14 cellular contexts compared by ENCODE assay signal in the genomic region with DNA sequence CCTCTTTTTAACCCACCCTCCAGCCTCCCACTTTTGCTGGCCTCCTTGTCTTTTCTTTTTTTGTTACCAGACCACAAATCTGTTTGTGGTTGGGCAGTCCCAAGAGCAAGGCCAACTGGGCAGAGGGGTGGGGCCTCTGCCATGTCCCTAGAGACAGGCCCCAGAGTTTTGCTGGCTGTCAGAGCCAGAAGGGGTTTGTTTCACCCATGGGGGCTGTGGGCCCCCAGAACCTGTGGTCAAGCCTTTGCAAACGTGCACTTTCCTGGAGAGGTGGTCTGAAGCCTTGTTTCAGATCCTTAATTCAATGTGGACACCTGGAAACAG. TPM values are rescaled to one million over a fixed set of nuclear protein-coding genes. Genes with fewer than 3 reads are reported as not detected.
DNase-seq lines count a peak whose midpoint lies in the region; ATAC-seq, FAIRE-seq and TF ChIP-seq lines count a peak whose summit lies in the region.
"Had no signal": no experiment of that assay in that cellular context is flagged by ENCODE, and none has a peak within 500 bp of the region (broad histone marks: within the 10 kb centered on the region; RNA-seq: fewer than 3 reads in every experiment).

No MANE protein-coding gene starts in this region.

- H3K79me1 ChIP-seq in neuronal stem cell (ENCODE audit: low read depth, low read length) = peaks cover 41% of the 10 kb centered on the region

- no peak for TF ChIP-seq EP300 in HepG2 (IDR thresholded peaks at IDR 0.05; ENCODE audit: low read depth in 2 of 2, low read length in 2 of 2)
- no peak for TF ChIP-seq EP300 in HepG2 (CRISPR knock-in tag; IDR thresholded peaks at IDR 0.05; ENCODE audit: borderline replicate concordance)

- H4K20me1 ChIP-seq in HepG2 (ENCODE audit: insufficient read depth, low read length) = peaks cover 99% of the 10 kb centered on the region
- H4K20me1 ChIP-seq in osteoblast (ENCODE audit: insufficient read depth, low read length) = peaks cover 84% of the 10 kb centered on the region

- 44% methylated on average over 1 of the region's 1 CpG for WGBS in HepG2 (ENCODE audit: low lambda C conversion rate)
- 67% methylated on average over 1 of the region's 1 CpG for WGBS in right lobe of liver (ENCODE audit: insufficient coverage, low coverage, low lambda C conversion rate, missing lambda C conversion rate)
- WGBS in endodermal cell (ENCODE audit: insufficient coverage in 1 of 2, insufficient read length in 1 of 2), 2 experiments = 87 to 100% methylated on average over 1 of the region's 1 CpG
- WGBS in neuronal stem cell (ENCODE audit: extremely low coverage in 2 of 2, insufficient read length in 2 of 2, insufficient replicate concordance in 1 of 2), 2 donors = no CpG with 5 or more reads among the region's 1 CpG

- H3K36me3 ChIP-seq in HepG2 (replicated peaks in 1 of 2; ENCODE audit: control insufficient read depth in 1 of 2, insufficient read depth in 2 of 2, low read length in 2 of 2) (peaks cover 0 to 14% of the 10 kb centered on the region in 2 experiments; a peak in 3 of 5 replicates), right lobe of liver (no peaks in the 10 kb centered on the region), endodermal cell (ENCODE audit: control insufficient read depth, insufficient read depth, low read length) (no peaks in the 10 kb centered on the region), osteoblast (ENCODE audit: insufficient read depth, low read length) (peaks cover 4% of the 10 kb centered on the region), neuronal stem cell (replicated peaks in 1 of 2; ENCODE audit: control insufficient read depth in 2 of 2, insufficient read depth in 2 of 2, low read length in 2 of 2) (peaks cover 2 to 18% of the 10 kb centered on the region in 2 donors)
- H3K36me3 ChIP-seq: thoracic aorta had no signal

- H3K9ac ChIP-seq in HepG2 (ENCODE audit: insufficient read depth, low read depth, low read length) (peak overlapping the region; percentile 22; the same call in 1 of the 2 replicates), endodermal cell (ENCODE audit: extremely low read depth, low read length, poor library complexity, severe bottlenecking) (no peak overlapping the region), neuronal stem cell (ENCODE audit: low read depth, low read length, poor library complexity) (no peak overlapping the region)

- no peak overlapping the region for H3K14ac ChIP-seq in neuronal stem cell (ENCODE audit: low read length)

- no peaks in the 10 kb centered on the region for H3K27me3 Mint-ChIP-seq in endodermal cell (ENCODE audit: insufficient read depth)
- H3K27me3 Mint-ChIP-seq: activated naive CD8-positive, alpha-beta T cell treated with anti-CD3 and anti-CD28 coated beads, Interleukin-2, amount 50 U/mL, for 24 hours had no signal

- no peak for TF ChIP-seq RAD21 in HepG2 (CRISPR knock-in tag; IDR thresholded peaks at IDR 0.05)

- H3K4me2 ChIP-seq in HepG2 (ENCODE audit: low read depth, low read length) = peak overlapping the region; percentile 33; the same call in 1 of the 2 replicates
- peak overlapping the region; percentile 54 for H3K4me2 ChIP-seq in osteoblast (ENCODE audit: insufficient read depth, low read length)
- no peak overlapping the region for H3K4me2 ChIP-seq in neuronal stem cell (ENCODE audit: insufficient read depth, low read length, poor library complexity, severe bottlenecking)

- H2BK15ac ChIP-seq in neuronal stem cell (ENCODE audit: low read length) = no peak overlapping the region

- H3K9me3 ChIP-seq in HepG2 (ENCODE audit: low read length) (no peaks in the 10 kb centered on the region), right lobe of liver (no peaks in the 10 kb centered on the region), endodermal cell (ENCODE audit: control insufficient read depth, low read length) (no peaks in the 10 kb centered on the region), osteoblast (ENCODE audit: low read depth, low read length) (no peaks in the 10 kb centered on the region), neuronal stem cell (replicated peaks in 1 of 2; ENCODE audit: control insufficient read depth in 2 of 2, insufficient read depth in 1 of 2, low read depth in 1 of 2, low read length in 2 of 2) (no peaks in the 10 kb centered on the region)
- H3K9me3 ChIP-seq: thoracic aorta had no signal

- no peak overlapping the region for H4K8ac ChIP-seq in neuronal stem cell (ENCODE audit: low read depth, low read length)

- peaks cover 74% of the 10 kb centered on the region for H3K4me1 Mint-ChIP-seq in endodermal cell

- POLR2A ChIA-PET in HepG2 (lab: Yijun Ruan, JAX) = interaction anchor here (0.7 to 1.2 kb wide), 2 partner anchors 15 to 19 kb away, joined by 4 read pairs; no protein-coding TSS in a partner anchor

- no peak for FAIRE-seq in HepG2 (lab: Jason Lieb, UNC)
- FAIRE-seq: RCC 7860 had no signal

- no peak overlapping the region for H2AK5ac ChIP-seq in neuronal stem cell (ENCODE audit: low read depth, low read length)

- H3K27ac Mint-ChIP-seq in endodermal cell = peak overlapping the region; percentile 84
- H3K27ac Mint-ChIP-seq: activated naive CD8-positive, alpha-beta T cell treated with anti-CD3 and anti-CD28 coated beads, Interleukin-2, amount 50 U/mL, for 24 hours had no signal

- CTCF ChIA-PET in HepG2 (lab: Yijun Ruan, JAX; ENCODE audit: low intra/inter-chr PET ratio, low total read pairs) = no interaction called here

- TF ChIP-seq CTCF in HepG2 (CRISPR knock-in tag; IDR thresholded peaks at IDR 0.05) (no peak), right lobe of liver (IDR thresholded peaks at IDR 0.05) (no peak), endodermal cell (conservative IDR thresholded peaks at IDR 0.05) (no peak), osteoblast (IDR thresholded peaks at IDR 0.05; ENCODE audit: extremely low read depth, low read depth, low read length) (no peak)

- no peak overlapping the region for H3K4me3 ChIP-seq in HepG2 (replicated peaks in 1 of 3; ENCODE audit: insufficient read depth in 1 of 3, low read depth in 2 of 3, low read length in 3 of 3)
- no peak overlapping the region for H3K4me3 ChIP-seq in right lobe of liver
- no peak overlapping the region for H3K4me3 ChIP-seq in endodermal cell (ENCODE audit: low read length)
- peak overlapping the region; percentile 5 for H3K4me3 ChIP-seq in osteoblast (ENCODE audit: insufficient read depth, low read length)
- no peak overlapping the region for H3K4me3 ChIP-seq in neuronal stem cell (ENCODE audit: low read length in 2 of 2)
- H3K4me3 ChIP-seq: thoracic aorta had no signal

- H3K23ac ChIP-seq in neuronal stem cell (ENCODE audit: low read depth, low read length, poor library complexity) = no peak overlapping the region

- H2BK12ac ChIP-seq in neuronal stem cell (ENCODE audit: low read length) = no peak overlapping the region

- H2BK5ac ChIP-seq in neuronal stem cell (ENCODE audit: low read length) = no peak overlapping the region

- DNase-seq in HepG2 (ENCODE audit: low spot score) = no peak
- no peak for DNase-seq in right lobe of liver
- no peak for DNase-seq in endodermal cell
- DNase-seq in osteoblast (ENCODE audit: insufficient read length, low spot score, missing footprints) = peak; percentile 64
- no peak for DNase-seq in GM19240 (ENCODE audit: insufficient read length, low spot score)
- no peak for DNase-seq in neuronal stem cell (ENCODE audit: low spot score)
- no peak for DNase-seq in OCI-M2 (lab: John Stamatoyannopoulos, UW; ENCODE audit: unreplicated experiment)
- DNase-seq in stimulated activated CD4-positive, alpha-beta T cell treated with anti-CD3 and anti-CD28 coated beads, Interleukin-1b, Interleukin-23, amount 100 ng/mL, for 48 hours = no peak
- DNase-seq: ACHN; activated naive CD8-positive, alpha-beta T cell treated with anti-CD3 and anti-CD28 coated beads, Interleukin-2, amount 50 U/mL, for 24 hours; NCI-H345; retina had no signal

- in situ Hi-C loops in HepG2 (cut with HindIII; ENCODE audit: extremely low pct_ligation_motif_present, low pct_unique_long_range_greater_than_20kb) = loop anchor here (25.0 kb wide), 1 partner anchor 108 kb away; no protein-coding TSS in a partner anchor

- H2AFZ ChIP-seq in HepG2 (ENCODE audit: low read length) (no peak overlapping the region), osteoblast (ENCODE audit: low read length) (no peak overlapping the region), neuronal stem cell (ENCODE audit: low read length) (no peak overlapping the region)

- TF ChIP-seq POLR2A in HepG2 (IDR thresholded peaks at IDR 0.05; ENCODE audit: insufficient read depth in 1 of 2, low read depth in 2 of 2, low read length in 2 of 2) = no peak
- no peak for TF ChIP-seq POLR2A in right lobe of liver (IDR thresholded peaks at IDR 0.05)

- BruUV-seq in HepG2 (replicated peaks; lab: Mats Ljungman, UMichigan) = no TSS peak

- intact Hi-C loops in HepG2 (cut with micrococcal nuclease; ENCODE audit: unreplicated experiment) (no loop called here), right lobe of liver (cut with DNase I) (no loop called here)

- no peak overlapping the region for H3K18ac ChIP-seq in neuronal stem cell (ENCODE audit: low read length)

- no peak overlapping the region for H3K4me3 Mint-ChIP-seq in endodermal cell
- H3K4me3 Mint-ChIP-seq: activated naive CD8-positive, alpha-beta T cell treated with anti-CD3 and anti-CD28 coated beads, Interleukin-2, amount 50 U/mL, for 24 hours had no signal

- H3K4me1 ChIP-seq in HepG2 (ENCODE audit: insufficient read depth, low read length) (peaks cover 100% of the 10 kb centered on the region), right lobe of liver (peaks cover 0 to 76% (median 37%) of the 10 kb centered on the region in 4 donors), endodermal cell (ENCODE audit: control insufficient read depth, insufficient read depth, low read length) (peaks cover 29% of the 10 kb centered on the region), osteoblast (ENCODE audit: insufficient read depth, low read length) (peaks cover 91% of the 10 kb centered on the region), neuronal stem cell (ENCODE audit: control insufficient read depth in 2 of 2, insufficient read depth in 1 of 2, low read depth in 1 of 2, low read length in 2 of 2) (peaks cover 43% of the 10 kb centered on the region in 2 donors)

- H3K9me3 Mint-ChIP-seq in endodermal cell = no peaks in the 10 kb centered on the region
- H3K9me3 Mint-ChIP-seq: activated naive CD8-positive, alpha-beta T cell treated with anti-CD3 and anti-CD28 coated beads, Interleukin-2, amount 50 U/mL, for 24 hours had no signal

- H2BK120ac ChIP-seq in neuronal stem cell (ENCODE audit: low read depth, low read length) = no peak overlapping the region

- H3K27ac ChIP-seq in HepG2 (ENCODE audit: extremely low read length, insufficient read depth, low read length) = peak overlapping the region; percentile 52
- no peak overlapping the region for H3K27ac ChIP-seq in right lobe of liver
- no peak overlapping the region for H3K27ac ChIP-seq in endodermal cell (ENCODE audit: low read depth, low read length)
- H3K27ac ChIP-seq in osteoblast (ENCODE audit: low read depth, low read length) = peak overlapping the region; percentile 95
- no peak overlapping the region for H3K27ac ChIP-seq in neuronal stem cell (replicated peaks; ENCODE audit: low read length)

- peaks cover 99% of the 10 kb centered on the region for H3K79me2 ChIP-seq in HepG2 (ENCODE audit: insufficient read depth, low read length)
- peaks cover 100% of the 10 kb centered on the region for H3K79me2 ChIP-seq in osteoblast (ENCODE audit: insufficient read depth, low read length)

- H3K27me3 ChIP-seq in HepG2 (ENCODE audit: control insufficient read depth in 1 of 2, insufficient read depth in 2 of 2, low read length in 2 of 2) (no peaks in the 10 kb centered on the region), right lobe of liver (no peaks in the 10 kb centered on the region), endodermal cell (ENCODE audit: control insufficient read depth, insufficient read depth, low read length, poor library complexity, severe bottlenecking) (no peaks in the 10 kb centered on the region), osteoblast (ENCODE audit: insufficient read depth, low read length) (no peaks in the 10 kb centered on the region), neuronal stem cell (ENCODE audit: control insufficient read depth in 3 of 3, insufficient read depth in 3 of 3, low read depth in 1 of 3, low read length in 3 of 3) (no peaks in the 10 kb centered on the region)

- H4K91ac ChIP-seq in neuronal stem cell (ENCODE audit: low read depth, low read length, poor library complexity) = no peak overlapping the region

- H3K4ac ChIP-seq in neuronal stem cell (ENCODE audit: low read length) = no peak overlapping the region

- H3K36me3 Mint-ChIP-seq in endodermal cell (ENCODE audit: low read depth) = no peaks in the 10 kb centered on the region

- ATAC-seq in HepG2 = no peak
- ATAC-seq in right lobe of liver = no peak
- ATAC-seq: activated naive CD8-positive, alpha-beta T cell treated with anti-CD3 and anti-CD28 coated beads, Interleukin-2, amount 50 U/mL, for 24 hours had no signal

RNA-seq across cellular contexts. Expression of a gene that starts 10.3 kb away (rescaled TPM):
- total RNA-seq in HepG2 (2016; rRNA removed; fragmentation: Illumina TruSeq; extraction: Trizol) = 5.3 and 11.0 TPM in 2 replicates
- 2.3 and 2.6 TPM in 2 replicates for total RNA-seq in HepG2 (2016; cell fraction: cytosol; rRNA removed; fragmentation: Illumina TruSeq; extraction: Trizol; ENCODE audit: low read depth)
- total RNA-seq in HepG2 (2016; cell fraction: insoluble cytoplasmic fraction; rRNA removed; fragmentation: Illumina TruSeq; extraction: Trizol) = 5.2 and 10.5 TPM in 2 replicates
- total RNA-seq in HepG2 (2016; cell fraction: membrane; rRNA removed; fragmentation: Illumina TruSeq; extraction: Trizol) = 7.0 and 7.7 TPM in 2 replicates
- 9.9 and 13.1 TPM in 2 replicates for total RNA-seq in HepG2 (2016; cell fraction: nucleus; rRNA removed; fragmentation: Illumina TruSeq; extraction: Trizol)
- 8.8 and 10.2 TPM in 2 replicates for polyA plus RNA-seq in HepG2 (2011; rRNA removed)
- 7.4 TPM in 2 replicates for polyA plus RNA-seq in HepG2 (2011; cell fraction: cytosol; rRNA removed)
- polyA plus RNA-seq in HepG2 (2011; cell fraction: nucleus; rRNA removed) = 42.1 and 46.0 TPM in 2 replicates
- 22.4 and 32.5 TPM in 2 replicates for polyA plus RNA-seq in HepG2 (2012)
- polyA plus RNA-seq in HepG2 (2016; cell fraction: cytosol; fragmentation: Illumina TruSeq; extraction: Trizol; ENCODE audit: low read depth) = 0.69 and 1.1 TPM in 2 replicates
- 16.0 and 20.6 TPM in 2 replicates for polyA plus RNA-seq in HepG2 (2016; cell fraction: insoluble cytoplasmic fraction; fragmentation: Illumina TruSeq; extraction: Trizol; ENCODE audit: low read depth)
- 2.4 and 3.8 TPM in 2 replicates for polyA plus RNA-seq in HepG2 (2016; cell fraction: membrane; fragmentation: Illumina TruSeq; extraction: Trizol; ENCODE audit: low read depth)
- 25.8 and 26.9 TPM in 2 replicates for polyA plus RNA-seq in HepG2 (2016; cell fraction: nucleus; fragmentation: Illumina TruSeq; extraction: Trizol; ENCODE audit: insufficient read depth, low read depth)
- 7.8 and 28.6 TPM in 2 replicates for polyA minus RNA-seq in HepG2 (2011; rRNA and poly(A)+ RNA removed; ENCODE audit: low replicate concordance)
- polyA minus RNA-seq in HepG2 (2011; cell fraction: cytosol; rRNA and poly(A)+ RNA removed) = 19.5 and 20.1 TPM in 2 replicates
- polyA minus RNA-seq in HepG2 (2011; cell fraction: nucleus; rRNA and poly(A)+ RNA removed) = 27.4 and 29.2 TPM in 2 replicates
- total RNA-seq in right lobe of liver = 10 to 100 TPM in 5 of 6 experiments, 1 to 10 TPM in 1; 9.9 to 22.8 (median 12.3) TPM
- total RNA-seq in endodermal cell = 10 to 100 TPM; 65.3 to 67.5 TPM
- 77.5 TPM for polyA plus RNA-seq in endodermal cell (2013, experiment 1 of 2)
- 68.6 TPM for polyA plus RNA-seq in endodermal cell (2013, experiment 2 of 2)
- 40.9 and 50.4 TPM in 2 replicates for total RNA-seq in osteoblast
- polyA plus RNA-seq in neuronal stem cell (2013, experiment 1 of 2) = 21.6 TPM
- 24.3 TPM for polyA plus RNA-seq in neuronal stem cell (2013, experiment 2 of 2)

Comparison
In these comparisons a context has a peak if more than half of its experiments do, and no peak if none do; other contexts are left out.
1. H3K27ac ChIP-seq: peak in HepG2 (single experiment) and osteoblast (single experiment); none in right lobe of liver (0 of 3), endodermal cell (single experiment) and neuronal stem cell (single experiment).